10 cellular contexts compared by ENCODE assay signal in the genomic region with DNA sequence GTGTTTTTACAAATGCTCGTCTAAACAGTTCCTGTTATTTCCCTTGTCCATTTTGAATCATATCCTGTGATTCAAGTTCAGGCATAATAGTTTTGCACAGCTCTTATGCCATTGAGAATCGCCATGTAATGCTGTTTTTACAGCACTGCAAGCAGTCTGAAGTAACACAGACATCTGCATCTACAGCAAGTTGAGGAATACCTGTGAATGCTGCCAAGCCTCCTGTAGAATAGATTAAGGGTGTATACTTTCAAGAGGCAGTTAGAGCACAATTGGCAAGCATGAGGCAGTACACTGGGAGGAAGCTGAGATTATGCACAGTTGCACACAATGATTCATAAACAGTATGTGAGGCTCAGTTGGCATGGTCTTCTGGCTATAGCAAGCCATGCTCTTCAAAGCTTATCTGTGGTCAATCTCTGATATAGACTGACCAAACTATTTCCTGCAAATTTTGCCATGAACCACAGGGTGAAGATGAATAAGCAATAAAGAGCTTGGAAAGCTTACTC.
DNase-seq lines count a peak whose midpoint lies in the region; ATAC-seq and TF ChIP-seq lines count a peak whose summit lies in the region.
"Had no signal": no experiment of that assay in that cellular context is flagged by ENCODE, and none has a peak within 500 bp of the region (broad histone marks: within the 10 kb centered on the region; RNA-seq: fewer than 3 reads in every experiment).

No MANE protein-coding gene starts in this region.

- no peak for DNase-seq in Right ventricle myocardium superior
- DNase-seq in right atrium auricular region (ENCODE audit: low spot score): no peak
- peak; percentile 78 for DNase-seq in adipocyte (ENCODE audit: low read depth)
- DNase-seq in hepatocyte (ENCODE audit: low spot score): peak; percentile 15
- DNase-seq in DMS79 treated with DMSO at 0.1 percent for 48 hours (lab: John Stamatoyannopoulos, UW): no peak
- DNase-seq in activated T-cell treated with anti-CD3 and anti-CD28 coated beads, Interleukin-2, amount 50 U/mL, for 48 hours: no peak
- DNase-seq in T-helper 17 cell: no peak
- DNase-seq in endothelial cell (ENCODE audit: low spot score): no peak
- DNase-seq: adrenal gland, naive B cell had no signal

- H3K79me2 ChIP-seq in hepatocyte: no peaks in the 10 kb centered on the region

- no peaks in the 10 kb centered on the region for H4K20me1 ChIP-seq in hepatocyte (ENCODE audit: insufficient read depth, poor library complexity, severe bottlenecking)

- H3K27me3 Mint-ChIP-seq in T-helper 17 cell: peaks cover 29% of the 10 kb centered on the region
- H3K27me3 Mint-ChIP-seq in endothelial cell (ENCODE audit: unreplicated experiment): no peaks in the 10 kb centered on the region

- H3K9me2 ChIP-seq in hepatocyte (replicated peaks; ENCODE audit: insufficient read depth): no peaks in the 10 kb centered on the region

- H3K27ac Mint-ChIP-seq in T-helper 17 cell (no peak overlapping the region), endothelial cell (ENCODE audit: unreplicated experiment) (no peak overlapping the region)

- H3K27ac ChIP-seq in right atrium auricular region: peak overlapping the region in 1 of 2 donors; percentile 63
- H3K27ac ChIP-seq in hepatocyte: no peak overlapping the region
- H3K27ac ChIP-seq: adrenal gland had no signal

- H3K4me3 ChIP-seq in right atrium auricular region (no peak overlapping the region), adipocyte (ENCODE audit: low read length) (no peak overlapping the region), hepatocyte (no peak overlapping the region)
- H3K4me3 ChIP-seq: adrenal gland had no signal

- H3K9ac ChIP-seq in adipocyte (ENCODE audit: low read length): peak overlapping the region; percentile 27

- H3K27me3 ChIP-seq in right atrium auricular region (no peaks in the 10 kb centered on the region), adipocyte (replicated peaks; ENCODE audit: control insufficient read depth, insufficient read depth, low read length) (no peaks in the 10 kb centered on the region), hepatocyte (no peaks in the 10 kb centered on the region)
- H3K27me3 ChIP-seq: adrenal gland had no signal

- TF ChIP-seq CTCF in right atrium auricular region (IDR thresholded peaks at IDR 0.05) (no peak), hepatocyte (IDR thresholded peaks at IDR 0.05; ENCODE audit: poor library complexity) (no peak), endothelial cell (IDR thresholded peaks at IDR 0.05; ENCODE audit: unreplicated experiment) (no peak)

- no peaks in the 10 kb centered on the region for H3K4me1 Mint-ChIP-seq in T-helper 17 cell
- peaks cover 48% of the 10 kb centered on the region for H3K4me1 Mint-ChIP-seq in endothelial cell (ENCODE audit: unreplicated experiment)

- no peak overlapping the region for H2AFZ ChIP-seq in hepatocyte

- H3K4me2 ChIP-seq in hepatocyte: no peak overlapping the region

- H3K4me3 Mint-ChIP-seq in T-helper 17 cell (no peak overlapping the region), endothelial cell (ENCODE audit: unreplicated experiment) (no peak overlapping the region)
- H3K4me3 Mint-ChIP-seq: naive B cell had no signal

- 41% methylated on average over 2 of the region's 2 CpGs for WGBS in hepatocyte (ENCODE audit: low lambda C conversion rate, missing lambda C conversion rate)

- H3K36me3 Mint-ChIP-seq in T-helper 17 cell (ENCODE audit: low read depth) (no peaks in the 10 kb centered on the region), endothelial cell (ENCODE audit: low read depth, unreplicated experiment) (no peaks in the 10 kb centered on the region)
- H3K36me3 Mint-ChIP-seq: naive B cell had no signal

- H3K9me3 ChIP-seq in right atrium auricular region: no peaks in the 10 kb centered on the region
- no peaks in the 10 kb centered on the region for H3K9me3 ChIP-seq in adipocyte (ENCODE audit: control insufficient read depth, low read length)
- no peaks in the 10 kb centered on the region for H3K9me3 ChIP-seq in hepatocyte (ENCODE audit: low read depth)
- H3K9me3 ChIP-seq in T-helper 17 cell (ENCODE audit: control insufficient read depth, low read length, poor library complexity, severe bottlenecking): no peaks in the 10 kb centered on the region
- H3K9me3 ChIP-seq: adrenal gland had no signal

- peak; percentile 89 for ATAC-seq in Right ventricle myocardium superior (ENCODE audit: poor library complexity)
- no peak for ATAC-seq in T-helper 17 cell

- H3K4me1 ChIP-seq in right atrium auricular region (no peaks in the 10 kb centered on the region), adipocyte (ENCODE audit: control insufficient read depth, insufficient read depth, low read length) (peaks cover 15% of the 10 kb centered on the region), hepatocyte (ENCODE audit: insufficient read depth) (no peaks in the 10 kb centered on the region)
- H3K4me1 ChIP-seq: adrenal gland had no signal

- H3K36me3 ChIP-seq in right atrium auricular region: no peaks in the 10 kb centered on the region
- H3K36me3 ChIP-seq in adipocyte (ENCODE audit: control insufficient read depth, insufficient read depth, low read length, severe bottlenecking): no peaks in the 10 kb centered on the region
- H3K36me3 ChIP-seq in hepatocyte (replicated peaks; ENCODE audit: insufficient read depth, low read depth): no peaks in the 10 kb centered on the region
- H3K36me3 ChIP-seq: adrenal gland had no signal

- intact Hi-C loops in Right ventricle myocardium superior (cut with DNase I): no loop called here

- H3K9me3 Mint-ChIP-seq in endothelial cell (ENCODE audit: unreplicated experiment): no peaks in the 10 kb centered on the region
- H3K9me3 Mint-ChIP-seq: naive B cell had no signal

Comparison
In these comparisons a context has a peak if more than half of its experiments do, and no peak if none do; other contexts are left out.
1. DNase-seq: peak in adipocyte (single experiment) and hepatocyte (single experiment); none in Right ventricle myocardium superior (single experiment), right atrium auricular region (single experiment), DMS79 treated with DMSO at 0.1 percent for 48 hours (single experiment), activated T-cell treated with anti-CD3 and anti-CD28 coated beads, Interleukin-2, amount 50 U/mL, for 48 hours (0 of 2), T-helper 17 cell (0 of 3) and endothelial cell (single experiment).